ENCODE assay signal across 28 cellular contexts in genomic region chr9:108062680-108063079, GRCh38.
"Had no signal": no experiment of that assay in that cellular context is flagged by ENCODE, and none has a peak within 500 bp of the region (broad histone marks: within the 10 kb centered on the region; RNA-seq: fewer than 3 reads in every experiment).

No MANE protein-coding gene starts in this region.

- H3K4me3 ChIP-seq: colonic mucosa, coronary artery, dorsolateral prefrontal cortex, esophagus muscularis mucosa, esophagus squamous epithelium, gastrocnemius medialis, gastroesophageal sphincter, heart left ventricle, heart right ventricle had no signal

- DNase-seq: colonic mucosa; cortex of kidney; dermis blood vessel endothelial cell; dorsolateral prefrontal cortex; effector CD4-positive, alpha-beta T cell; effector CD8-positive, alpha-beta T cell; effector memory CD4-positive, alpha-beta T cell; effector memory CD8-positive, alpha-beta T cell; endodermal cell; esophagus squamous epithelium; foreskin fibroblast; foreskin keratinocyte; foreskin melanocyte; gastrocnemius medialis; glutamatergic neuron; head of caudate nucleus; heart left ventricle; heart right ventricle had no signal

- H3K27ac ChIP-seq: colonic mucosa, coronary artery, dorsolateral prefrontal cortex, epithelial cell of prostate, esophagus muscularis mucosa, esophagus squamous epithelium, foreskin keratinocyte, gastrocnemius medialis, gastroesophageal sphincter, heart left ventricle, heart right ventricle had no signal

- H3K27me3 ChIP-seq: colonic mucosa, dorsolateral prefrontal cortex, esophagus muscularis mucosa, esophagus squamous epithelium, foreskin keratinocyte, gastrocnemius medialis, gastroesophageal sphincter, heart left ventricle, heart right ventricle had no signal

- H3K27ac Mint-ChIP-seq: dendritic cell treated with granulocyte-macrophage colony-stimulating factor and Interleukin-4, amounts not matched to agents 40 ng/mL and 50 ng/mL, for 4 days; effector memory CD8-positive, alpha-beta T cell; endodermal cell had no signal

- H3K4me3 Mint-ChIP-seq: dendritic cell treated with granulocyte-macrophage colony-stimulating factor and Interleukin-4, amounts not matched to agents 40 ng/mL and 50 ng/mL, for 4 days; effector memory CD8-positive, alpha-beta T cell; endodermal cell had no signal

- H3K9me3 Mint-ChIP-seq: endodermal cell had no signal

- FAIRE-seq: colon, endometrium, endothelial cell of umbilical vein, frontal cortex had no signal

- H3K9me3 ChIP-seq: colonic mucosa, esophagus muscularis mucosa, esophagus squamous epithelium, gastrocnemius medialis, gastroesophageal sphincter had no signal

- H3K4me1 ChIP-seq: gastrocnemius medialis had no signal

- ATAC-seq: effector memory CD8-positive, alpha-beta T cell; esophagus mucosa; foreskin keratinocyte; gastrocnemius medialis; gastroesophageal sphincter; heart left ventricle; heart right ventricle had no signal

- H3K27me3 Mint-ChIP-seq: effector memory CD8-positive, alpha-beta T cell had no signal

- H3K36me3 ChIP-seq: colonic mucosa, esophagus muscularis mucosa, esophagus squamous epithelium, gastrocnemius medialis, gastroesophageal sphincter, heart left ventricle, heart right ventricle had no signal
